20 cellular contexts compared by ENCODE assay signal in genomic region chr10:49253340-49253739, GRCh38. TPM values are rescaled to one million over a fixed set of nuclear protein-coding genes. Genes with fewer than 3 reads are reported as not detected.
"Had no signal": no experiment of that assay in that cellular context is flagged by ENCODE, and none has a peak within 500 bp of the region (broad histone marks: within the 10 kb centered on the region; RNA-seq: fewer than 3 reads in every experiment).

No MANE protein-coding gene starts in this region.

- H3K4me3 ChIP-seq: heart left ventricle, lung, neural progenitor cell, stomach, testis had no signal

- H3K4me1 ChIP-seq: stomach, testis had no signal

- H3K4me2 ChIP-seq: neural progenitor cell had no signal

- DNase-seq: activated CD4-positive, alpha-beta memory T cell treated with anti-CD3 and anti-CD28 coated beads for 36 hours; activated CD8-positive, alpha-beta memory T cell treated with anti-CD3 and anti-CD28 coated beads, Interleukin-2, amount 50 U/mL, for 4 hours; activated gamma-delta T cell treated with Interleukin-2 at 50 U/mL for 16 hours; activated T-cell treated with anti-CD3 and anti-CD28 coated beads, Interleukin-2, amount 50 U/mL, for 72 hours; cerebellar nuclear complex; heart left ventricle; left cardiac atrium; stomach; testis had no signal

- ATAC-seq: left cardiac atrium, sciatic nerve had no signal

- H3K27ac ChIP-seq: neural progenitor cell, stomach, testis, VCaP had no signal

- H3K36me3 ChIP-seq: heart left ventricle, neural progenitor cell, stomach had no signal

- H2AFZ ChIP-seq: neural progenitor cell had no signal

- H3K27me3 ChIP-seq: heart left ventricle, neural progenitor cell, stomach, testis had no signal

- H3K9me3 ChIP-seq: heart left ventricle, testis had no signal

- FAIRE-seq: frontal cortex had no signal

- H3K9ac ChIP-seq: neural progenitor cell had no signal

RNA-seq across cellular contexts. Expression of gene C10orf71, which starts 45.6 kb away (rescaled TPM):
- total RNA-seq: activated CD4-positive, alpha-beta memory T cell treated with anti-CD3 and anti-CD28 coated beads for 36 hours; activated T-cell treated with anti-CD3 and anti-CD28 coated beads, Interleukin-2, amount 50 U/mL, for 72 hours; epithelial cell of proximal tubule; frontal cortex; lung; mesothelial cell of epicardium; osteocyte; pulmonary artery endothelial cell; T-helper 1 cell treated with Interleukin-12 subunit alpha and Interleukin-12 subunit beta and Interleukin-4 antibody, amounts not matched to agents 30 ng/mL and 1 ng/mL, for 36 hours had no signal
- polyA plus RNA-seq: lung, stomach, urinary bladder had no signal
